ENCODE assay signal across 16 cellular contexts in the genomic region with DNA sequence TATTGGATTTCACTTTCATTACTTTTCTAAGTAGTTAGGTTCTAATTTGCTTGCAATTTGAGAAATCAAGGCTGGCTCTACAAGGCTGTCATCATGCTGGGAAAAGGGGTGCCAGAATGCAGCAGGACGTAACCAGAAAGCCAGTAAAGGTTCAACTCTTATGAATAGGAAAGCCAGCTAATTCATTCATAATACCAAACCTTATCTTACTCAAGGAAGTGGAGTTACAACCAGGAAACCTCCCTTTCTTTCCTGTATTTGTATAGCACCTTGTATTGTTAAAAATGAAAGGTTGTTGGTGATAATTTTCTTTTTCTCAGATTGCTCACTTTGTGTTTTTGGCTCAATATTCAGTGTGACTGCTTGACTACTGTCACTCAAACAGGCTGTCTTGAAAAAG.
"Had no signal": no experiment of that assay in that cellular context is flagged by ENCODE, and none has a peak within 500 bp of the region (broad histone marks: within the 10 kb centered on the region; RNA-seq: fewer than 3 reads in every experiment).

No MANE protein-coding gene starts in this region.

- H3K36me3 Mint-ChIP-seq: natural killer cell had no signal

- H3K36me3 ChIP-seq: brain microvascular endothelial cell, gastroesophageal sphincter, lower lobe of right lung, thyroid gland, vagina had no signal

- H3K9me3 ChIP-seq: gastroesophageal sphincter, lower lobe of right lung, thyroid gland, vagina had no signal

- H3K4me3 ChIP-seq: dorsolateral prefrontal cortex, gastroesophageal sphincter, hepatocyte, lower lobe of right lung, thyroid gland, vagina had no signal

- DNase-seq: activated T-cell treated with anti-CD3 and anti-CD28 coated beads, Interleukin-2, amount 50 U/mL, for 1 hour; amygdala; brain microvascular endothelial cell; dorsolateral prefrontal cortex; kidney; lower lobe of right lung; natural killer cell; nucleus accumbens; stimulated activated CD4-positive, alpha-beta T cell treated with anti-CD3 and anti-CD28 coated beads, Interleukin-4, amount 100 ng/mL, for 4 hours; SW 1271; thyroid gland had no signal

- H3K27ac Mint-ChIP-seq: activated naive CD4-positive, alpha-beta T cell treated with anti-CD3 and anti-CD28 coated beads, Interleukin-2, amount 50 U/mL, for 24 hours; natural killer cell; T-helper 2 cell treated with Interferon-gamma antibody and Interleukin-4, amounts not matched to agents 5 μg/mL and 100 μg/mL, for 36 hours had no signal

- H3K9me3 Mint-ChIP-seq: activated naive CD4-positive, alpha-beta T cell treated with anti-CD3 and anti-CD28 coated beads, Interleukin-2, amount 50 U/mL, for 24 hours; natural killer cell; T-helper 2 cell treated with Interferon-gamma antibody and Interleukin-4, amounts not matched to agents 5 μg/mL and 100 μg/mL, for 36 hours had no signal

- H3K27me3 Mint-ChIP-seq: activated naive CD4-positive, alpha-beta T cell treated with anti-CD3 and anti-CD28 coated beads, Interleukin-2, amount 50 U/mL, for 24 hours had no signal

- H3K27me3 ChIP-seq: brain microvascular endothelial cell, dorsolateral prefrontal cortex, gastroesophageal sphincter, hepatocyte, thyroid gland, vagina had no signal

- H3K4me3 Mint-ChIP-seq: activated naive CD4-positive, alpha-beta T cell treated with anti-CD3 and anti-CD28 coated beads, Interleukin-2, amount 50 U/mL, for 24 hours; natural killer cell; T-helper 2 cell treated with Interferon-gamma antibody and Interleukin-4, amounts not matched to agents 5 μg/mL and 100 μg/mL, for 36 hours had no signal

- ATAC-seq: gastroesophageal sphincter, lower lobe of right lung, natural killer cell had no signal

- H3K27ac ChIP-seq: brain microvascular endothelial cell, lower lobe of right lung, thyroid gland had no signal
